In the genomic region with DNA sequence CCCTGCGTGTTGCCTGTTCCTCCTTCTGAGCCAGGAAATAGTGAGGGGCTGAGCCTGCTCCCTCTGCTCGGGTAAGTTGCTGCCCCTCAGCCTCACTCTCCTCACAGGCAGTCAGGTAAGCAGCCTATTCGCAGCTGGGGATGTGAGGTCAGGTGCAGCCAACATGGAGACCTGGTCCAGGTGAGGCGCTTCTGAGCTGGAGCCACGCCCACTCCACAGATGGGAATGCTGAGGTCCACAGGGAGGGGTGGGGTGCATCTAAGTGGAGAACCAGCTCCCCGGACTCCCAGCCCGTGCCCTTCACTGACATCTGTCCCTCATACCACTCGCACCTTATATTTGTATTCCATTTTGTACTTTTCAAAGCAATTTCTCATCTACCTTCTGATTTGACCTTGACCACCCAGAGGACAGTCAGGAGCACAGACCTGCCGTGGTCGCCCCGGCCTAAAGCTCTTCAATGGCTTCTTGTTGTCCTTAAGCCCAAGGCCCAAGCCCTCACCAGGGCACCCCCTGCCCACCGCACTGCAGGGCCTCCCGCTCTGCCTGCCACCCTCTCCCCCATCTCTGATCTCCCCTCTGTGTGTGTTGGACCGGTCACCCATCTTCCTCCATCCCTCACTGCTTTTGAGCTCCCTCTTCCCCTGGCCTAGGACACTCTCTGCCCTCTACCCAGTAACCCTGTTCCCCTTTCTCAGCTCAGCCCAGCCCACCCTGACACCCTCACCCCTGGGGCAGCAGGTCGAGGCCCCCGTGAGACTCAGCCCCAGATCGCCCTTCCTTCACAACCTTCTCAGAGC, we compare ENCODE assay signal across 20 cellular contexts.
"Had no signal": no experiment of that assay in that cellular context is flagged by ENCODE, and none has a peak within 500 bp of the region (broad histone marks: within the 10 kb centered on the region; RNA-seq: fewer than 3 reads in every experiment).

No MANE protein-coding gene starts in this region.

- H3K4me3 Mint-ChIP-seq: activated CD4-positive, alpha-beta memory T cell treated with anti-CD3 and anti-CD28 coated beads for 36 hours; activated naive CD8-positive, alpha-beta T cell treated with anti-CD3 and anti-CD28 coated beads for 36 hours; activated T-cell treated with anti-CD3 and anti-CD28 coated beads, Interleukin-2, amount 50 U/mL, for 4 hours; dendritic cell treated with granulocyte-macrophage colony-stimulating factor and Interleukin-4, amounts not matched to agents 40 ng/mL and 50 ng/mL, for 4 days; naive thymus-derived CD4-positive, alpha-beta T cell; stimulated activated naive CD8-positive, alpha-beta T cell treated with anti-CD3 and anti-CD28 coated beads, Interleukin-15, Interleukin-2, amounts not matched to agents 100 ng/mL and 50 ng/mL, for 24 hours had no signal

- H3K36me3 Mint-ChIP-seq: activated CD4-positive, alpha-beta memory T cell treated with anti-CD3 and anti-CD28 coated beads for 36 hours; activated naive CD8-positive, alpha-beta T cell treated with anti-CD3 and anti-CD28 coated beads for 36 hours; naive thymus-derived CD4-positive, alpha-beta T cell had no signal

- ATAC-seq: activated T-cell treated with anti-CD3 and anti-CD28 coated beads, Interleukin-2, amount 50 U/mL, for 4 hours; heart left ventricle; left colon; naive thymus-derived CD4-positive, alpha-beta T cell had no signal

- H3K27me3 ChIP-seq: brain microvascular endothelial cell, heart left ventricle, SJCRH30, suprapubic skin had no signal

- H3K27me3 Mint-ChIP-seq: activated CD4-positive, alpha-beta memory T cell treated with anti-CD3 and anti-CD28 coated beads for 36 hours; activated naive CD8-positive, alpha-beta T cell treated with anti-CD3 and anti-CD28 coated beads for 36 hours; stimulated activated naive CD8-positive, alpha-beta T cell treated with anti-CD3 and anti-CD28 coated beads, Interleukin-15, Interleukin-2, amounts not matched to agents 100 ng/mL and 50 ng/mL, for 24 hours had no signal

- H3K27ac ChIP-seq: brain microvascular endothelial cell, heart left ventricle, SJCRH30, skin epidermis, suprapubic skin had no signal

- H3K36me3 ChIP-seq: brain microvascular endothelial cell, heart left ventricle, SJCRH30, suprapubic skin had no signal

- H3K4me1 Mint-ChIP-seq: activated naive CD8-positive, alpha-beta T cell treated with anti-CD3 and anti-CD28 coated beads for 36 hours had no signal

- H3K4me3 ChIP-seq: heart left ventricle, SJCRH30, skin epidermis, suprapubic skin had no signal

- DNase-seq: activated CD4-positive, alpha-beta memory T cell treated with anti-CD3 and anti-CD28 coated beads for 36 hours; activated CD4-positive, alpha-beta T cell treated with anti-CD3 and anti-CD28 coated beads for 1 hour; activated gamma-delta T cell; activated naive CD8-positive, alpha-beta T cell treated with anti-CD3 and anti-CD28 coated beads for 36 hours; activated T-cell treated with anti-CD3 and anti-CD28 coated beads, Interleukin-2, amount 50 U/mL, for 4 hours; brain microvascular endothelial cell; effector memory CD4-positive, alpha-beta T cell; left colon; naive thymus-derived CD4-positive, alpha-beta T cell; nucleus accumbens; stimulated activated CD4-positive, alpha-beta T cell treated with anti-CD3 and anti-CD28 coated beads, Interleukin-4, amount 100 ng/mL, for 4 hours; stimulated activated CD8-positive, alpha-beta memory T cell treated with anti-CD3 and anti-CD28 coated beads, Interleukin-4, amount 100 ng/mL, for 48 hours; trophoblast cell had no signal

- H3K9me3 Mint-ChIP-seq: activated naive CD8-positive, alpha-beta T cell treated with anti-CD3 and anti-CD28 coated beads for 36 hours; activated T-cell treated with anti-CD3 and anti-CD28 coated beads, Interleukin-2, amount 50 U/mL, for 4 hours; dendritic cell treated with granulocyte-macrophage colony-stimulating factor and Interleukin-4, amounts not matched to agents 40 ng/mL and 50 ng/mL, for 4 days; stimulated activated naive CD8-positive, alpha-beta T cell treated with anti-CD3 and anti-CD28 coated beads, Interleukin-15, Interleukin-2, amounts not matched to agents 100 ng/mL and 50 ng/mL, for 24 hours had no signal

- H3K27ac Mint-ChIP-seq: activated CD4-positive, alpha-beta memory T cell treated with anti-CD3 and anti-CD28 coated beads for 36 hours; activated naive CD8-positive, alpha-beta T cell treated with anti-CD3 and anti-CD28 coated beads for 36 hours; dendritic cell treated with granulocyte-macrophage colony-stimulating factor and Interleukin-4, amounts not matched to agents 40 ng/mL and 50 ng/mL, for 4 days; stimulated activated naive CD8-positive, alpha-beta T cell treated with anti-CD3 and anti-CD28 coated beads, Interleukin-15, Interleukin-2, amounts not matched to agents 100 ng/mL and 50 ng/mL, for 24 hours had no signal

- H3K9me3 ChIP-seq: heart left ventricle, SJCRH30, suprapubic skin had no signal

- FAIRE-seq: frontal cortex had no signal
